8 cellular contexts compared by ENCODE assay signal in genomic region chr9:107286057-107286456, GRCh38. TPM values are rescaled to one million over a fixed set of nuclear protein-coding genes. Genes with fewer than 3 reads are reported as not detected.
DNase-seq lines count a peak whose midpoint lies in the region; ATAC-seq and TF ChIP-seq lines count a peak whose summit lies in the region.

No MANE protein-coding gene starts in this region.

- intact Hi-C loops in Right ventricle myocardium inferior (cut with DNase I): no loop called here
- intact Hi-C loops in activated B cell treated with CpG ODN at 0.5 μM for 24 hours (cut with micrococcal nuclease): loop anchor here (10.0 kb wide), 2 partner anchors 1729 to 1829 kb away; partner anchors contain the start of genes CTNNAL1 and TMEM245

- peaks cover 10% of the 10 kb centered on the region for H3K36me3 Mint-ChIP-seq in activated B cell treated with CpG ODN at 0.5 μM for 24 hours (ENCODE audit: low read depth)

- TF ChIP-seq CTCF in cardiac muscle cell (IDR thresholded peaks at IDR 0.05; ENCODE audit: low read depth, low read length) (no peak), activated B cell treated with CpG ODN at 0.5 μM for 24 hours (IDR thresholded peaks at IDR 0.05) (no peak), hepatocyte (IDR thresholded peaks at IDR 0.05; ENCODE audit: poor library complexity) (no peak)

- H3K36me3 ChIP-seq in cardiac muscle cell: no peaks in the 10 kb centered on the region
- no peaks in the 10 kb centered on the region for H3K36me3 ChIP-seq in hepatocyte (replicated peaks; ENCODE audit: insufficient read depth, low read depth)
- no peaks in the 10 kb centered on the region for H3K36me3 ChIP-seq in stomach smooth muscle (ENCODE audit: control insufficient read depth in 2 of 2, insufficient read depth in 2 of 2, low read length in 2 of 2)

- H3K79me2 ChIP-seq in hepatocyte: peaks cover 79% of the 10 kb centered on the region

- H3K9me3 Mint-ChIP-seq in activated B cell treated with CpG ODN at 0.5 μM for 24 hours: no peaks in the 10 kb centered on the region

- WGBS in hepatocyte (ENCODE audit: low lambda C conversion rate, missing lambda C conversion rate): 25% methylated on average over 2 of the region's 2 CpGs

- CTCF ChIA-PET in activated B cell treated with CpG ODN at 0.5 μM for 24 hours (lab: Charles Lee): interaction anchor here (1.1 kb wide), 1 partner anchor 55 kb away, joined by 3 read pairs; no protein-coding TSS in a partner anchor

- H3K4me1 Mint-ChIP-seq in activated B cell treated with CpG ODN at 0.5 μM for 24 hours: peaks cover 84% of the 10 kb centered on the region

- peak overlapping the region in 1 of 2 donors; percentile 92 for H3K9ac ChIP-seq in stomach smooth muscle (ENCODE audit: low read length in 2 of 2)

- H2AFZ ChIP-seq in hepatocyte: no peak overlapping the region

- H3K9me2 ChIP-seq in hepatocyte (replicated peaks; ENCODE audit: insufficient read depth): no peaks in the 10 kb centered on the region

- H3K4me1 ChIP-seq in cardiac muscle cell (ENCODE audit: low read depth) (peaks cover 8% of the 10 kb centered on the region), hepatocyte (ENCODE audit: insufficient read depth) (peaks cover 7% of the 10 kb centered on the region), stomach smooth muscle (ENCODE audit: control insufficient read depth, insufficient read depth, low read length) (peaks cover 13% of the 10 kb centered on the region)

- H3K27me3 Mint-ChIP-seq in activated B cell treated with CpG ODN at 0.5 μM for 24 hours: no peaks in the 10 kb centered on the region

- H3K4me3 ChIP-seq in cardiac muscle cell (peak overlapping the region; percentile 84), hepatocyte (peak overlapping the region; percentile 65), stomach smooth muscle (ENCODE audit: low read length in 2 of 2) (peak overlapping the region; percentile 60 to 91)

- peak overlapping the region; percentile 37 for H3K4me3 Mint-ChIP-seq in activated B cell treated with CpG ODN at 0.5 μM for 24 hours

- no peak for ATAC-seq in Right ventricle myocardium inferior
- no peak for ATAC-seq in activated B cell treated with CpG ODN at 0.5 μM for 24 hours (ENCODE audit: low read depth)
- no peak for ATAC-seq in GM19452 (IDR thresholded peaks at IDR 0.05; ENCODE audit: unreplicated experiment)
- no peak for ATAC-seq in HG02642 (IDR thresholded peaks at IDR 0.05; ENCODE audit: poor library complexity, unreplicated experiment)

- no peaks in the 10 kb centered on the region for H3K27me3 ChIP-seq in cardiac muscle cell
- H3K27me3 ChIP-seq in hepatocyte: no peaks in the 10 kb centered on the region
- no peaks in the 10 kb centered on the region for H3K27me3 ChIP-seq in stomach smooth muscle (ENCODE audit: control insufficient read depth in 1 of 2, insufficient read depth in 2 of 2, low read length in 2 of 2)

- H3K9me3 ChIP-seq in cardiac muscle cell (ENCODE audit: low read depth): no peaks in the 10 kb centered on the region
- H3K9me3 ChIP-seq in hepatocyte (ENCODE audit: low read depth): no peaks in the 10 kb centered on the region
- no peaks in the 10 kb centered on the region for H3K9me3 ChIP-seq in stomach smooth muscle (ENCODE audit: control insufficient read depth in 2 of 2, low read length in 2 of 2)

- H3K4me2 ChIP-seq in hepatocyte: peak overlapping the region; percentile 74

- H4K20me1 ChIP-seq in hepatocyte (ENCODE audit: insufficient read depth, poor library complexity, severe bottlenecking): peaks cover 68% of the 10 kb centered on the region

- POLR2A ChIA-PET in activated B cell treated with CpG ODN at 0.5 μM for 24 hours (lab: Charles Lee): interaction anchor here (0.7 to 1.5 kb wide), 2 partner anchors 26 to 30 kb away, joined by 4 read pairs; no protein-coding TSS in a partner anchor

- peak overlapping the region; percentile 6 for H3K27ac Mint-ChIP-seq in activated B cell treated with CpG ODN at 0.5 μM for 24 hours

- DNase-seq in cardiac muscle cell (ENCODE audit: low read depth in 1 of 2, low spot score in 1 of 2) (peak; percentile 15 to 33), Right ventricle myocardium inferior (ENCODE audit: missing footprints) (no peak), activated B cell treated with CpG ODN at 0.5 μM for 24 hours (no peak), hepatocyte (ENCODE audit: low spot score) (peak; percentile 50), amygdala (lab: John Stamatoyannopoulos, UW) (no peak)

- H3K27ac ChIP-seq in cardiac muscle cell: peak overlapping the region; percentile 99
- H3K27ac ChIP-seq in hepatocyte: peak overlapping the region; percentile 98
- no peak overlapping the region for H3K27ac ChIP-seq in stomach smooth muscle (ENCODE audit: low read length)

RNA-seq across cellular contexts. Expression of gene RAD23B, which starts 3.0 kb away (rescaled TPM):
- total RNA-seq in cardiac muscle cell: 84.7 and 88.5 TPM in 2 replicates
- 11.7 and 13.6 TPM in 2 replicates for polyA plus RNA-seq in cardiac muscle cell
- total RNA-seq in Right ventricle myocardium inferior: 110 TPM
- total RNA-seq in activated B cell treated with CpG ODN at 0.5 μM for 24 hours: 75.3 and 82.6 TPM in 2 replicates
- total RNA-seq in hepatocyte: 126 and 142 TPM in 2 replicates
- polyA plus RNA-seq in hepatocyte: 15.9 and 19.4 TPM in 2 replicates

Comparison
In these comparisons a context has a peak if more than half of its experiments do, and no peak if none do; other contexts are left out.
1. DNase-seq: peak in cardiac muscle cell (2 of 2) and hepatocyte (single experiment); none in Right ventricle myocardium inferior (single experiment), activated B cell treated with CpG ODN at 0.5 μM for 24 hours (single experiment) and amygdala (0 of 56).
2. Peak in every context shown above with its lines, with median percentiles within 50 percentile points of each other: H3K4me3 ChIP-seq.